32 cellular contexts compared by ENCODE assay signal in the genomic region with DNA sequence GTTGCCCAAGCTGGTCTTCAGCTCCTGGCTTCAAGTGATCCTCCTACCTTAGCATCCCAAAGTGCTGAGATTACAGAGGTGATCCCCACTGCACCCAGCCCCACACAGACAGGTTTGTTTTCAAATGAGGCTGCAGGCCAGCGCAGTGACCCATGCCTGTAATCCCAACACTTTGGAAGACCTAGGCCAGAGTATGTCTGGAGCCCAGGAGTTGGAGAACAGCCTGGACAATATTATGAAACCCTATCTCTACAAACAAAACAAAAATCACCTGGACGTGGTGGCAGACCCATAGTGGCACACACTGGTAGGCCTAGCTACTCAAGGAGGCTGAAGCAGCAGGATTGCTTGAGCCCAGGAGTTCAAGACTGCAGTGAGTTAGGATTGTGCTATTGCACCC. TPM values are rescaled to one million over a fixed set of nuclear protein-coding genes. Genes with fewer than 3 reads are reported as not detected.
"Had no signal": no experiment of that assay in that cellular context is flagged by ENCODE, and none has a peak within 500 bp of the region (broad histone marks: within the 10 kb centered on the region; RNA-seq: fewer than 3 reads in every experiment).

No MANE protein-coding gene starts in this region.

- H3K4me2 ChIP-seq: hepatocyte had no signal

- H3K79me2 ChIP-seq: hepatocyte had no signal

- H3K27me3 ChIP-seq: colonic mucosa, foreskin keratinocyte, gastroesophageal sphincter, heart left ventricle, hepatocyte, spleen, suprapubic skin, vagina had no signal

- ATAC-seq: esophagus mucosa; foreskin keratinocyte; gastroesophageal sphincter; heart left ventricle; left cardiac atrium; lower lobe of right lung; psoas muscle; right cardiac atrium; stimulated activated naive B cell treated with anti-CD40 and anti-IgM and Interleukin-4, amounts not matched to agents 10 μg/mL and 1 μg/mL and 100 μg/mL, for 72 hours; stimulated activated naive CD8-positive, alpha-beta T cell treated with anti-CD3 and anti-CD28 coated beads, Interleukin-15, amount 100 ng/mL, for 72 hours had no signal

- H3K27ac ChIP-seq: colonic mucosa, epithelial cell of prostate, foreskin keratinocyte, gastroesophageal sphincter, heart left ventricle, hepatocyte, left ventricle myocardium inferior, lower lobe of right lung, psoas muscle, skin epidermis, spleen, suprapubic skin, vagina had no signal

- DNase-seq: colonic mucosa; effector CD8-positive, alpha-beta T cell; endodermal cell; foreskin keratinocyte; heart left ventricle; left cardiac atrium; left ventricle myocardium inferior; lower lobe of right lung; nucleus accumbens; psoas muscle; right cardiac atrium; spleen; stimulated activated CD4-positive, alpha-beta T cell treated with anti-CD3 and anti-CD28 coated beads, Interleukin-4, amount 100 ng/mL, for 4 hours; stimulated activated naive B cell treated with anti-CD40 and anti-IgM and Interleukin-4, amounts not matched to agents 10 μg/mL and 1 μg/mL and 100 μg/mL, for 72 hours; stimulated activated naive CD8-positive, alpha-beta T cell treated with anti-CD3 and anti-CD28 coated beads, Interleukin-15, amount 100 ng/mL, for 72 hours; trophoblast cell had no signal

- H3K36me3 ChIP-seq: colonic mucosa, gastroesophageal sphincter, heart left ventricle, left ventricle myocardium inferior, lower lobe of right lung, spleen, suprapubic skin, vagina had no signal

- H3K4me3 ChIP-seq: colonic mucosa, gastroesophageal sphincter, heart left ventricle, hepatocyte, left ventricle myocardium inferior, lower lobe of right lung, psoas muscle, skin epidermis, spleen, suprapubic skin, vagina had no signal

- H2AFZ ChIP-seq: hepatocyte had no signal

- H3K4me3 Mint-ChIP-seq: dendritic cell treated with granulocyte-macrophage colony-stimulating factor and Interleukin-4, amounts not matched to agents 40 ng/mL and 50 ng/mL, for 4 days; endodermal cell; nephron; stimulated activated naive B cell treated with anti-CD40 and anti-IgM and Interleukin-4, amounts not matched to agents 10 μg/mL and 1 μg/mL and 100 μg/mL, for 72 hours; stimulated activated naive CD8-positive, alpha-beta T cell treated with anti-CD3 and anti-CD28 coated beads, Interleukin-15, amount 100 ng/mL, for 72 hours had no signal

- H3K27ac Mint-ChIP-seq: dendritic cell treated with granulocyte-macrophage colony-stimulating factor and Interleukin-4, amounts not matched to agents 40 ng/mL and 50 ng/mL, for 4 days; endodermal cell; nephron had no signal

- H3K9me3 ChIP-seq: colonic mucosa, gastroesophageal sphincter, heart left ventricle, left ventricle myocardium inferior, lower lobe of right lung, psoas muscle, spleen, suprapubic skin, vagina had no signal

- H3K27me3 Mint-ChIP-seq: dendritic cell treated with granulocyte-macrophage colony-stimulating factor and Interleukin-4, amounts not matched to agents 40 ng/mL and 50 ng/mL, for 4 days; stimulated activated naive B cell treated with anti-CD40 and anti-IgM and Interleukin-4, amounts not matched to agents 10 μg/mL and 1 μg/mL and 100 μg/mL, for 72 hours; stimulated activated naive CD8-positive, alpha-beta T cell treated with anti-CD3 and anti-CD28 coated beads, Interleukin-15, amount 100 ng/mL, for 72 hours had no signal

- H3K4me1 ChIP-seq: colonic mucosa had no signal

- H3K9me3 Mint-ChIP-seq: dendritic cell treated with granulocyte-macrophage colony-stimulating factor and Interleukin-4, amounts not matched to agents 40 ng/mL and 50 ng/mL, for 4 days; endodermal cell; nephron; stimulated activated naive CD8-positive, alpha-beta T cell treated with anti-CD3 and anti-CD28 coated beads, Interleukin-15, amount 100 ng/mL, for 72 hours had no signal

RNA-seq across cellular contexts. Expression of gene BTN1A1, which starts 30.1 kb away (rescaled TPM):
- total RNA-seq: chondrocyte, colonic mucosa, esophagus mucosa, fibroblast of lung, foreskin keratinocyte, gastroesophageal sphincter, heart left ventricle, kidney epithelial cell, left cardiac atrium, left ventricle myocardium inferior, lower lobe of right lung, mononuclear cell, osteocyte, psoas muscle, renal cortical epithelial cell, right cardiac atrium, suprapubic skin, ureter, vagina had no signal
- polyA plus RNA-seq: fibroblast of lung, foreskin keratinocyte, heart left ventricle, psoas muscle, right cardiac atrium had no signal
